In genomic region chr2:45137941-45138695, GRCh38 we compare ENCODE assay signal across 25 cellular contexts.
"Had no signal": no experiment of that assay in that cellular context is flagged by ENCODE, and none has a peak within 500 bp of the region (broad histone marks: within the 10 kb centered on the region; RNA-seq: fewer than 3 reads in every experiment).

No MANE protein-coding gene starts in this region.

- ATAC-seq: activated CD4-positive, CD25-positive, alpha-beta regulatory T cell treated with anti-CD3 and anti-CD28 coated beads, Interleukin-2, amount 50 U/mL, for 24 hours; activated T-cell treated with anti-CD3 and anti-CD28 coated beads, Interleukin-2, amount 50 U/mL, for 4 hours; PC-3 had no signal

- H3K4me3 ChIP-seq: SJSA1 had no signal

- H3K27ac ChIP-seq: brain microvascular endothelial cell, SJSA1 had no signal

- H3K27ac Mint-ChIP-seq: activated naive CD8-positive, alpha-beta T cell; T-helper 1 cell treated with Interleukin-12 subunit alpha and Interleukin-12 subunit beta and Interleukin-4 antibody, amounts not matched to agents 30 μg/mL and 1 μg/mL, for 36 hours had no signal

- H3K9me3 Mint-ChIP-seq: activated T-cell treated with anti-CD3 and anti-CD28 coated beads, Interleukin-2, amount 50 U/mL, for 4 hours; T-helper 1 cell treated with Interleukin-12 subunit alpha and Interleukin-12 subunit beta and Interleukin-4 antibody, amounts not matched to agents 30 μg/mL and 1 μg/mL, for 36 hours had no signal

- H3K9me3 ChIP-seq: SJSA1 had no signal

- H3K27me3 ChIP-seq: brain microvascular endothelial cell, SJSA1 had no signal

- FAIRE-seq: RCC 7860 had no signal

- H3K4me3 Mint-ChIP-seq: activated naive CD8-positive, alpha-beta T cell; activated T-cell treated with anti-CD3 and anti-CD28 coated beads, Interleukin-2, amount 50 U/mL, for 4 hours; T-helper 1 cell treated with Interleukin-12 subunit alpha and Interleukin-12 subunit beta and Interleukin-4 antibody, amounts not matched to agents 30 μg/mL and 1 μg/mL, for 36 hours had no signal

- H3K36me3 ChIP-seq: brain microvascular endothelial cell, SJSA1 had no signal

- H3K36me3 Mint-ChIP-seq: activated naive CD8-positive, alpha-beta T cell had no signal

- DNase-seq: activated CD4-positive, alpha-beta T cell treated with anti-CD3 and anti-CD28 coated beads for 4 hours; activated CD4-positive, alpha-beta T cell treated with anti-CD3 and anti-CD28 coated beads, Interleukin-2, amount 50 U/mL, for 4 hours; activated CD8-positive, alpha-beta memory T cell treated with anti-CD3 and anti-CD28 coated beads for 24 hours; activated effector memory CD4-positive, alpha-beta T cell treated with anti-CD3 and anti-CD28 coated beads, Interleukin-2, amount 50 U/mL, for 16 hours; activated naive CD4-positive, alpha-beta T cell treated with Interleukin-2 at 50 U/mL for 16 hours; activated T-cell treated with anti-CD3 and anti-CD28 coated beads, Interleukin-2, amount 50 U/mL, for 4 hours; amygdala; brain microvascular endothelial cell; cerebellar nuclear complex; KG1; NCI-H1092; NCI-H1417; NCI-H1930; NCI-H2107; NCI-H2171 treated with DMSO at 0.1 percent for 48 hours; NCI-H226; NCI-H526; NCI-H82; PC-3; SHP77 had no signal
